ENCODE assay signal across 9 cellular contexts in the genomic region with DNA sequence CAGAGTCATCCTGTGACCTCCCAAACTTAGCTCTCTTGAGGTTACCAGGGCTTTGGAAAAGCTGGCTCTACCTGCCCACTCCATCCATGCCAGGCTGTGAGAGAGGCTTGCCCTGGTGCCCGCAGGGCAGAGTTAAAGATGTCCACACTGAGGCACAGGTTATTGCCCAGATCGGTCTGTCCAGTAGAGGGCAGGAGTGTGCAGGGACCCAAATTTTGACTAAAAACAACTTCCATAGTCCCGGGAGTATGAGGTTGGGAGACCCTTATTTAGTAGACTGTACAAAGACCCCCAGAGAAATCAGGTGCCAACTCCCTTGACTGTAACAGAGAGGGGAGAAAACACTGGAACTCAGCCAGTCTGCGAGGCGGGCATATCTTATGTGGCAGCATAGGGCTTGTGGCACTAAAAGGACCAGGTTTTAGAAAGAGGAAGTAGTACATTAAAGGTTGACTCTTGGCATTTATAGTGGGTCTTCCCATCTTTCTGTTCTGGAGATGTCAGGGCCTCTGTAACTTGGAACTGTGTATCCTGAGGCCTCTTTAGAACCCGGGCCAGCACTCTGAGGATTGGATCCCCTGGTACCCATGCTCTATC. TPM values are rescaled to one million over a fixed set of nuclear protein-coding genes. Genes with fewer than 3 reads are reported as not detected.
DNase-seq lines count a peak whose midpoint lies in the region; TF ChIP-seq lines count a peak whose summit lies in the region.
"Had no signal": no experiment of that assay in that cellular context is flagged by ENCODE, and none has a peak within 500 bp of the region (broad histone marks: within the 10 kb centered on the region; RNA-seq: fewer than 3 reads in every experiment).

No MANE protein-coding gene starts in this region.

- no peak for TF ChIP-seq POLR2A in sigmoid colon (IDR thresholded peaks at IDR 0.05)

- H3K27me3 ChIP-seq in BJ (ENCODE audit: control insufficient read depth, insufficient read depth, low read length), result no peaks in the 10 kb centered on the region
- no peaks in the 10 kb centered on the region for H3K27me3 ChIP-seq in endodermal cell (ENCODE audit: control insufficient read depth, insufficient read depth, low read length, poor library complexity, severe bottlenecking)
- peaks cover 0 to 12% (median 0%) of the 10 kb centered on the region in 3 donors for H3K27me3 ChIP-seq in sigmoid colon

- H3K36me3 Mint-ChIP-seq in endodermal cell (ENCODE audit: low read depth) (peaks cover 80% of the 10 kb centered on the region), neural crest cell (ENCODE audit: low read depth) (no peaks in the 10 kb centered on the region)

- no peak overlapping the region for H3K9ac ChIP-seq in endodermal cell (ENCODE audit: extremely low read depth, low read length, poor library complexity, severe bottlenecking)

- DNase-seq in BJ (ENCODE audit: low read depth) (no peak), HUDEP-2 (lab: John Stamatoyannopoulos, UW; ENCODE audit: unreplicated experiment in 76 of 76) (peak in 50 of 76 experiments; percentile 4 to 66 (median 34)), endodermal cell (peak; percentile 87), neural crest cell (ENCODE audit: low read depth, low spot score) (peak; percentile 16), RKO (ENCODE audit: low spot score) (no peak), medulla oblongata (ENCODE audit: extremely low spot score) (no peak), sigmoid colon (no peak)
- peak; percentile 66 for DNase-seq in activated CD4-positive, alpha-beta T cell treated with anti-CD3 and anti-CD28 coated beads for 48 hours

- POLR2A ChIA-PET in BJ (lab: Charles Lee), result no interaction called here

- no peak for TF ChIP-seq EP300 in sigmoid colon (IDR thresholded peaks at IDR 0.05)

- WGBS in endodermal cell (ENCODE audit: insufficient coverage in 1 of 2, insufficient read length in 1 of 2), 2 experiments, result 65 to 70% methylated on average over 4 to 6 of the region's 6 CpGs
- 18 to 28% methylated on average over 6 of the region's 6 CpGs for WGBS in sigmoid colon, 2 donors

- TF ChIP-seq CTCF in BJ (IDR thresholded peaks at IDR 0.05; ENCODE audit: insufficient read depth, low read depth, low read length), result peak; percentile 54
- peak; percentile 82 for TF ChIP-seq CTCF in endodermal cell (conservative IDR thresholded peaks at IDR 0.05)
- peak; percentile 57 for TF ChIP-seq CTCF in neural crest cell (conservative IDR thresholded peaks at IDR 0.05)
- peak in 2 of 4 experiments; percentile 11 to 34 for TF ChIP-seq CTCF in sigmoid colon (IDR thresholded peaks at IDR 0.05)

- H3K9me3 ChIP-seq in endodermal cell (ENCODE audit: control insufficient read depth, low read length), result peaks cover 4% of the 10 kb centered on the region
- H3K9me3 ChIP-seq in sigmoid colon, result no peaks in the 10 kb centered on the region

- H3K9me3 Mint-ChIP-seq in endodermal cell (no peaks in the 10 kb centered on the region), neural crest cell (peaks cover 3% of the 10 kb centered on the region)

- H3K27me3 Mint-ChIP-seq in endodermal cell (ENCODE audit: insufficient read depth) (peaks cover 2% of the 10 kb centered on the region), neural crest cell (ENCODE audit: low read depth) (peaks cover 28% of the 10 kb centered on the region)

- H3K4me1 Mint-ChIP-seq in endodermal cell, result peaks cover 24% of the 10 kb centered on the region
- H3K4me1 Mint-ChIP-seq in neural crest cell, result no peaks in the 10 kb centered on the region

- H3K27ac Mint-ChIP-seq in endodermal cell (peak overlapping the region; percentile 45), neural crest cell (ENCODE audit: unreplicated experiment) (no peak overlapping the region)

- H3K4me3 ChIP-seq in BJ (ENCODE audit: low read depth, low read length) (no peak overlapping the region), endodermal cell (ENCODE audit: low read length) (no peak overlapping the region), sigmoid colon (no peak overlapping the region)

- CTCF ChIA-PET in BJ (lab: Yijun Ruan, JAX), result interaction anchor here (1.2 to 3.8 kb wide), 6 partner anchors 10 to 115 kb away, joined by 3 to 26 read pairs (median 10); no protein-coding TSS in a partner anchor

- H3K4me3 Mint-ChIP-seq in endodermal cell, result no peak overlapping the region
- H3K4me3 Mint-ChIP-seq in neural crest cell, result no peak overlapping the region

- H3K4me1 ChIP-seq in endodermal cell (ENCODE audit: control insufficient read depth, insufficient read depth, low read length), result peaks cover 16% of the 10 kb centered on the region
- H3K4me1 ChIP-seq in sigmoid colon, result no peaks in the 10 kb centered on the region

- intact Hi-C loops in sigmoid colon (cut with DNase I), result no loop called here

- H3K27ac ChIP-seq in endodermal cell (ENCODE audit: low read depth, low read length) (no peak overlapping the region), sigmoid colon (no peak overlapping the region)

- H3K36me3 ChIP-seq in BJ (ENCODE audit: control insufficient read depth, insufficient read depth, low read length) (no peaks in the 10 kb centered on the region), endodermal cell (ENCODE audit: control insufficient read depth, insufficient read depth, low read length) (peaks cover 88% of the 10 kb centered on the region), sigmoid colon (no peaks in the 10 kb centered on the region)

RNA-seq across cellular contexts. Expression of a gene that starts 43.3 kb away (rescaled TPM):
- polyA plus RNA-seq in BJ (2011; rRNA removed), result not detected in 2 replicates
- not detected in 2 replicates for polyA minus RNA-seq in BJ (2011; rRNA and poly(A)+ RNA removed)
- total RNA-seq in endodermal cell, result 10 to 100 TPM; 39.7 to 42.7 TPM
- polyA plus RNA-seq in endodermal cell (2013, experiment 1 of 2), result 4.9 TPM
- 3.9 TPM for polyA plus RNA-seq in endodermal cell (2013, experiment 2 of 2)
- total RNA-seq in neural crest cell, result not detected in 2 replicates
- total RNA-seq in sigmoid colon, result under 1 TPM in 1 of 4 donors, not detected in 3; 0.28 TPM
- polyA plus RNA-seq in sigmoid colon, result 10 to 100 TPM in 2 of 3 donors, 1 to 10 TPM in 1; 9.6 to 13.2 (median 11.8) TPM
- total RNA-seq: subcutaneous adipose tissue had no signal

RNA-seq across cellular contexts. Expression of a gene that starts 58.3 kb away (rescaled TPM):
- 14.7 and 24.4 TPM in 2 replicates for polyA plus RNA-seq in BJ (2011; rRNA removed)
- 10.1 and 11.3 TPM in 2 replicates for polyA minus RNA-seq in BJ (2011; rRNA and poly(A)+ RNA removed)
- 10 to 100 TPM; 51.5 to 63.3 TPM for total RNA-seq in endodermal cell
- polyA plus RNA-seq in endodermal cell (2013, experiment 1 of 2), result 37.7 TPM
- 37.3 TPM for polyA plus RNA-seq in endodermal cell (2013, experiment 2 of 2)
- total RNA-seq in neural crest cell, result 56.4 and 58.0 TPM in 2 replicates
- total RNA-seq in sigmoid colon, result 10 to 100 TPM; 16.5 to 21.2 (median 19.2) TPM
- polyA plus RNA-seq in sigmoid colon, result 10 to 100 TPM in 1 of 3 donors, 1 to 10 TPM in 2; 7.6 to 15.2 (median 7.8) TPM

Comparison
In these comparisons a context has a peak if more than half of its experiments do, and no peak if none do; other contexts are left out.
1. DNase-seq: peak in HUDEP-2 (50 of 76), activated CD4-positive, alpha-beta T cell treated with anti-CD3 and anti-CD28 coated beads for 48 hours (single experiment), endodermal cell (single experiment) and neural crest cell (single experiment); none in BJ (single experiment), RKO (single experiment), medulla oblongata (single experiment) and sigmoid colon (single experiment).
2. RNA of a gene that starts 43.3 kb away (total RNA-seq): 39.7 to 42.7 TPM in endodermal cell; not detected in neural crest cell and 0.28 TPM in sigmoid colon; every median in the first group is over 10 times any median in the second.